Comparison of ENCODE assay signal across 7 cellular contexts in the genomic region with DNA sequence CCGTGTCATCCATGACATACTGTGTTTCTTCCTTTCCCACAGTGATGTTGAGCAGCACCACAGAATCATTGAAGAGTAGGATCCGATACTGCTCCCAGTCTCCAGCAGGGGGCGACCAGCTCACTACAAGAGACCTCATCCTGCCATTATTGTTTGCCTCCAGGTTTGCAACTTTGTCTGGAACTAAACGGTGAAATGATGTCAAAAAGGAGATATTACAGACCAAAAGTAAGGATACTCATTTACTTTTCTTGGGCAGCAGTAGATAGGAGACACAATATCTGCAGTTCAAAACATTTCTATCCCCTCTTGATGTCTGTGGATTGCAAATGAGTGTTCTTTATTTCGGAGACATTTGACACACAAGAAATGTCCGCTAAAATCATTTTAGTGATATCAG.
DNase-seq lines count a peak whose midpoint lies in the region; ATAC-seq and TF ChIP-seq lines count a peak whose summit lies in the region.

No MANE protein-coding gene starts in this region.

- in situ Hi-C loops in GM13976 (cut with MboI; ENCODE audit: low sequenced_read_pairs, unreplicated experiment) = no loop called here
- in situ Hi-C loops in brain microvascular endothelial cell (cut with HindIII; ENCODE audit: low pct_ligation_motif_present, low sequenced_read_pairs) = loop anchor here (25.0 kb wide), 1 partner anchor 703 kb away; no protein-coding TSS in a partner anchor

- peak; percentile 77 for TF ChIP-seq CTCF in GM13976 (IDR thresholded peaks at IDR 0.05; ENCODE audit: borderline replicate concordance, control extremely low read depth, extremely low read depth, insufficient read depth, missing control alignments)
- TF ChIP-seq CTCF in brain microvascular endothelial cell (IDR thresholded peaks at IDR 0.05; ENCODE audit: low read depth, low read length, missing control alignments) = peak; percentile 96

- DNase-seq in GM13976 (ENCODE audit: low spot score) = peak; percentile 51
- DNase-seq in NCI-H1092 treated with DMSO at 0.1 percent for 48 hours (lab: John Stamatoyannopoulos, UW) = peak; percentile 45
- DNase-seq in T1000 (lab: John Stamatoyannopoulos, UW) = peak; percentile 91
- DNase-seq in brain microvascular endothelial cell = peak; percentile 87
- peak; percentile 80 for DNase-seq in iris pigment epithelial cell (ENCODE audit: low read depth)
- peak; percentile 21 to 51 for DNase-seq in stimulated activated CD4-positive, alpha-beta T cell treated with anti-CD3 and anti-CD28 coated beads, Interleukin-15, amount 100 ng/mL, for 48 hours (ENCODE audit: low read depth in 2 of 2)

- no peaks in the 10 kb centered on the region for H3K27me3 ChIP-seq in brain microvascular endothelial cell (replicated peaks)

- no peak overlapping the region for H3K27ac ChIP-seq in brain microvascular endothelial cell

- H3K36me3 ChIP-seq in brain microvascular endothelial cell (replicated peaks) = peaks cover 2% of the 10 kb centered on the region

- peak; percentile 92 for ATAC-seq in HG02623 (IDR thresholded peaks at IDR 0.05; ENCODE audit: unreplicated experiment)

- H3K4me3 ChIP-seq in brain microvascular endothelial cell (ENCODE audit: low read depth, low read length) = no peak overlapping the region

Comparison
In these comparisons a context has a peak if more than half of its experiments do, and no peak if none do; other contexts are left out.
1. DNase-seq: peak in every context shown above with its lines; median percentile 91 in T1000; 87 in brain microvascular endothelial cell; 80 in iris pigment epithelial cell; 51 in GM13976; 45 in NCI-H1092 treated with DMSO at 0.1 percent for 48 hours; 36 in stimulated activated CD4-positive, alpha-beta T cell treated with anti-CD3 and anti-CD28 coated beads, Interleukin-15, amount 100 ng/mL, for 48 hours.